In genomic region chr6:90179190-90180169, GRCh38 we compare ENCODE assay signal across 9 cellular contexts.
DNase-seq lines count a peak whose midpoint lies in the region; ATAC-seq and TF ChIP-seq lines count a peak whose summit lies in the region.
"Had no signal": no experiment of that assay in that cellular context is flagged by ENCODE, and none has a peak within 500 bp of the region (broad histone marks: within the 10 kb centered on the region; RNA-seq: fewer than 3 reads in every experiment).

No MANE protein-coding gene starts in this region.

- H2AFZ ChIP-seq in Karpas-422 (ENCODE audit: low read length): no peak overlapping the region

- H3K9me3 ChIP-seq in Karpas-422 (ENCODE audit: low read length) (no peaks in the 10 kb centered on the region), body of pancreas (no peaks in the 10 kb centered on the region)
- H3K9me3 ChIP-seq: neutrophil had no signal

- no peaks in the 10 kb centered on the region for H3K79me2 ChIP-seq in Karpas-422 (ENCODE audit: low read length)

- peaks cover 9% of the 10 kb centered on the region for H3K4me1 Mint-ChIP-seq in neural crest cell

- no peaks in the 10 kb centered on the region for H3K27me3 Mint-ChIP-seq in neural crest cell (ENCODE audit: low read depth)

- no peaks in the 10 kb centered on the region for H3K9me3 Mint-ChIP-seq in neural crest cell

- no peak for TF ChIP-seq POLR2A in body of pancreas (IDR thresholded peaks at IDR 0.05)

- DNase-seq in DMS53 (lab: John Stamatoyannopoulos, UW) (peak; percentile 42), DMS53 treated with DMSO at 0.1 percent for 48 hours (lab: John Stamatoyannopoulos, UW; ENCODE audit: unreplicated experiment) (no peak), Karpas-422 (peak; percentile 71), body of pancreas (no peak), neural crest cell (ENCODE audit: low read depth, low spot score) (no peak), C1 segment of cervical spinal cord (lab: John Stamatoyannopoulos, UW) (no peak), D341Med (ENCODE audit: low spot score) (no peak)

- H3K36me3 Mint-ChIP-seq in neural crest cell (ENCODE audit: low read depth): no peaks in the 10 kb centered on the region

- ATAC-seq in body of pancreas: no peak
- no peak for ATAC-seq in HG03342 (IDR thresholded peaks at IDR 0.05; ENCODE audit: unreplicated experiment)

- no peak overlapping the region for H3K9ac ChIP-seq in Karpas-422 (ENCODE audit: low read length)

- no peak overlapping the region for H3K27ac Mint-ChIP-seq in neural crest cell (ENCODE audit: unreplicated experiment)

- no peaks in the 10 kb centered on the region for H4K20me1 ChIP-seq in Karpas-422 (ENCODE audit: insufficient read depth, low read depth, low read length)

- no peak overlapping the region for H3K4me3 ChIP-seq in Karpas-422 (ENCODE audit: low read length)
- H3K4me3 ChIP-seq in body of pancreas: no peak overlapping the region

- TF ChIP-seq CTCF in body of pancreas (IDR thresholded peaks at IDR 0.05) (peak in 6 of 7 experiments; percentile 4 to 35 (median 18)), neural crest cell (conservative IDR thresholded peaks at IDR 0.05) (peak; percentile 61)

- intact Hi-C loops in body of pancreas (cut with DNase I): no loop called here

- no peaks in the 10 kb centered on the region for H3K9me2 ChIP-seq in Karpas-422 (replicated peaks; ENCODE audit: insufficient read depth, low read length)

- H3K4me3 Mint-ChIP-seq in neural crest cell: no peak overlapping the region

- H3K27ac ChIP-seq in Karpas-422 (ENCODE audit: low read length) (no peak overlapping the region), body of pancreas (no peak overlapping the region)
- H3K27ac ChIP-seq: neutrophil had no signal

- no peak overlapping the region for H3K4me2 ChIP-seq in Karpas-422 (ENCODE audit: low read depth, low read length, poor library complexity, severe bottlenecking)

- H3K27me3 ChIP-seq in Karpas-422 (ENCODE audit: low read length): no peaks in the 10 kb centered on the region
- H3K27me3 ChIP-seq in body of pancreas: no peaks in the 10 kb centered on the region

- H3K4me1 ChIP-seq in Karpas-422 (ENCODE audit: low read length): peaks cover 31% of the 10 kb centered on the region
- peaks cover 30% of the 10 kb centered on the region for H3K4me1 ChIP-seq in body of pancreas

- H3K36me3 ChIP-seq in Karpas-422 (ENCODE audit: insufficient read depth, low read length): no peaks in the 10 kb centered on the region
- no peaks in the 10 kb centered on the region for H3K36me3 ChIP-seq in body of pancreas (replicated peaks in 1 of 2; ENCODE audit: insufficient read depth in 1 of 2, low read depth in 2 of 2)
- H3K36me3 ChIP-seq: neutrophil had no signal

- WGBS in body of pancreas, 2 donors: 90 to 96% methylated on average over 1 of the region's 1 CpG

Comparison
In these comparisons a context has a peak if more than half of its experiments do, and no peak if none do; other contexts are left out.
1. DNase-seq: peak in DMS53 (single experiment) and Karpas-422 (single experiment); none in DMS53 treated with DMSO at 0.1 percent for 48 hours (single experiment), body of pancreas (0 of 4), neural crest cell (single experiment), C1 segment of cervical spinal cord (0 of 14) and D341Med (single experiment).